In the genomic region with DNA sequence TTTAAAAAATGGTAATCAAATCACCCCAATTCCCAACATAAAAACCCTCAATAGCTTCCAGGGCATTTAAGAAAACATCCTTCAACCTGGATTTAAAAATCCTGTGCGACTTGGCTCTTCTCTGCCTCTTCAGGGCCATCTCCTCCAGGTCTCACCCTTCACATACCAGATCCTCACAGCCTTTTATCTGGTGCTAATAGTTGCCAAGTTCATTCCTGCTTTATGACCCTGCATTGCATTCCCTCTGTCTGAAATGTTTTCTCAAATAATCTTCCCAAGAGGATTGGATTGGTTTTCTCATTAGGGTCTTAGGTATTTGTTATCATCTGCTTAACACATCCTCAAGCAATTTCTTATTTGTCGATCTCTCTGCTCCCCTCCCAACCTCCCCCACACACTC, we compare ENCODE assay signal across 18 cellular contexts.
DNase-seq lines count a peak whose midpoint lies in the region; ATAC-seq and TF ChIP-seq lines count a peak whose summit lies in the region.
"Had no signal": no experiment of that assay in that cellular context is flagged by ENCODE, and none has a peak within 500 bp of the region (broad histone marks: within the 10 kb centered on the region; RNA-seq: fewer than 3 reads in every experiment).

No MANE protein-coding gene starts in this region.

- DNase-seq in AG10803 (ENCODE audit: low read depth), result peak; percentile 41
- DNase-seq in Karpas-422, result peak; percentile 41
- no peak for DNase-seq in mesothelial cell of epicardium (ENCODE audit: low spot score in 2 of 2, unreplicated experiment in 2 of 2)
- no peak for DNase-seq in progenitor cell of endocrine pancreas (ENCODE audit: low spot score, unreplicated experiment)
- DNase-seq in CD14-positive monocyte (ENCODE audit: low spot score), result no peak
- DNase-seq: 8988T; Caco-2; CD8-positive, alpha-beta T cell; HCEC 1CT; HFFc6; IMR-90; KBM-7 had no signal

- H3K27me3 Mint-ChIP-seq in mesothelial cell of epicardium (ENCODE audit: low read depth) (no peaks in the 10 kb centered on the region), progenitor cell of endocrine pancreas (no peaks in the 10 kb centered on the region), CD14-positive monocyte (ENCODE audit: low read depth in 3 of 3) (peaks cover 0 to 1% (median 1%) of the 10 kb centered on the region in 3 donors)
- H3K27me3 Mint-ChIP-seq: B cell had no signal

- peak overlapping the region; percentile 19 for H3K9ac ChIP-seq in Karpas-422 (ENCODE audit: low read length)

- H3K27me3 ChIP-seq in Karpas-422 (ENCODE audit: low read length), result no peaks in the 10 kb centered on the region

- H3K4me3 ChIP-seq in AG10803 (ENCODE audit: low read length), result no peak overlapping the region
- no peak overlapping the region for H3K4me3 ChIP-seq in Karpas-422 (ENCODE audit: low read length)
- H3K4me3 ChIP-seq: GM12878 had no signal

- no peaks in the 10 kb centered on the region for H3K79me2 ChIP-seq in Karpas-422 (ENCODE audit: low read length)

- H3K4me3 Mint-ChIP-seq in mesothelial cell of epicardium (no peak overlapping the region), progenitor cell of endocrine pancreas (ENCODE audit: low read depth) (no peak overlapping the region), CD14-positive monocyte (no peak overlapping the region)
- H3K4me3 Mint-ChIP-seq: B cell; CD8-positive, alpha-beta T cell; HFFc6 had no signal

- H3K27ac ChIP-seq in Karpas-422 (ENCODE audit: low read length), result peak overlapping the region; percentile 30
- H3K27ac ChIP-seq: C4-2B had no signal

- H3K9me3 Mint-ChIP-seq in mesothelial cell of epicardium (peaks cover 3% of the 10 kb centered on the region), progenitor cell of endocrine pancreas (ENCODE audit: low read depth) (peaks cover 7% of the 10 kb centered on the region), CD14-positive monocyte (peaks cover 0 to 15% (median 3%) of the 10 kb centered on the region in 7 donors)

- no peak for ATAC-seq in GM21390 (IDR thresholded peaks at IDR 0.05; ENCODE audit: unreplicated experiment)
- ATAC-seq in HG03439 (IDR thresholded peaks at IDR 0.05; ENCODE audit: unreplicated experiment), result no peak
- ATAC-seq in GM21528 (IDR thresholded peaks at IDR 0.05; ENCODE audit: low FRiP score, unreplicated experiment), result no peak
- ATAC-seq: CD8-positive, alpha-beta T cell; GM12878 had no signal

- peak overlapping the region; percentile 24 for H3K4me2 ChIP-seq in Karpas-422 (ENCODE audit: low read depth, low read length, poor library complexity, severe bottlenecking)

- H4K20me1 ChIP-seq in Karpas-422 (ENCODE audit: insufficient read depth, low read depth, low read length), result no peaks in the 10 kb centered on the region

- no peaks in the 10 kb centered on the region for H3K36me3 Mint-ChIP-seq in mesothelial cell of epicardium
- H3K36me3 Mint-ChIP-seq in progenitor cell of endocrine pancreas (ENCODE audit: insufficient read depth), result no peaks in the 10 kb centered on the region
- H3K36me3 Mint-ChIP-seq in CD14-positive monocyte, result no peaks in the 10 kb centered on the region
- H3K36me3 Mint-ChIP-seq: CD8-positive, alpha-beta T cell had no signal

- no peaks in the 10 kb centered on the region for H3K9me2 ChIP-seq in Karpas-422 (replicated peaks; ENCODE audit: insufficient read depth, low read length)

- H3K27ac Mint-ChIP-seq in mesothelial cell of epicardium (peak overlapping the region; percentile 37), progenitor cell of endocrine pancreas (peak overlapping the region; percentile 75), CD14-positive monocyte (no peak overlapping the region)
- H3K27ac Mint-ChIP-seq: B cell; CD8-positive, alpha-beta T cell; HFFc6 had no signal

- H3K4me1 Mint-ChIP-seq in mesothelial cell of epicardium (peaks cover 14% of the 10 kb centered on the region), progenitor cell of endocrine pancreas (ENCODE audit: low read depth) (peaks cover 9% of the 10 kb centered on the region), CD14-positive monocyte (no peaks in the 10 kb centered on the region)
- H3K4me1 Mint-ChIP-seq: B cell had no signal

- intact Hi-C loops in CD14-positive monocyte (cut with micrococcal nuclease), result no loop called here

- TF ChIP-seq CTCF in AG10803 (conservative IDR thresholded peaks at IDR 0.05; ENCODE audit: low read length), result no peak
- TF ChIP-seq CTCF in mesothelial cell of epicardium (IDR thresholded peaks at IDR 0.05; ENCODE audit: unreplicated experiment), result no peak
- no peak for TF ChIP-seq CTCF in progenitor cell of endocrine pancreas (IDR thresholded peaks at IDR 0.05; ENCODE audit: unreplicated experiment)
- no peak for TF ChIP-seq CTCF in CD14-positive monocyte (IDR thresholded peaks at IDR 0.05)

- no peaks in the 10 kb centered on the region for H3K9me3 ChIP-seq in Karpas-422 (ENCODE audit: low read length)
- H3K9me3 ChIP-seq: Caco-2 had no signal

- H2AFZ ChIP-seq in Karpas-422 (ENCODE audit: low read length), result no peak overlapping the region

- peaks cover 6% of the 10 kb centered on the region; the same call in 1 of the 2 replicates for H3K36me3 ChIP-seq in Karpas-422 (ENCODE audit: insufficient read depth, low read length)

- H3K4me1 ChIP-seq in Karpas-422 (ENCODE audit: low read length), result peaks cover 55% of the 10 kb centered on the region
- H3K4me1 ChIP-seq: Caco-2 had no signal

Comparison
In these comparisons a context has a peak if more than half of its experiments do, and no peak if none do; other contexts are left out.
1. DNase-seq: peak in AG10803 (single experiment) and Karpas-422 (single experiment); none in mesothelial cell of epicardium (0 of 2), progenitor cell of endocrine pancreas (single experiment) and CD14-positive monocyte (single experiment).
2. H3K27ac Mint-ChIP-seq: peak in mesothelial cell of epicardium (single experiment) and progenitor cell of endocrine pancreas (single experiment); none in CD14-positive monocyte (0 of 7).